Comparison of ENCODE assay signal across 21 cellular contexts in the genomic region with DNA sequence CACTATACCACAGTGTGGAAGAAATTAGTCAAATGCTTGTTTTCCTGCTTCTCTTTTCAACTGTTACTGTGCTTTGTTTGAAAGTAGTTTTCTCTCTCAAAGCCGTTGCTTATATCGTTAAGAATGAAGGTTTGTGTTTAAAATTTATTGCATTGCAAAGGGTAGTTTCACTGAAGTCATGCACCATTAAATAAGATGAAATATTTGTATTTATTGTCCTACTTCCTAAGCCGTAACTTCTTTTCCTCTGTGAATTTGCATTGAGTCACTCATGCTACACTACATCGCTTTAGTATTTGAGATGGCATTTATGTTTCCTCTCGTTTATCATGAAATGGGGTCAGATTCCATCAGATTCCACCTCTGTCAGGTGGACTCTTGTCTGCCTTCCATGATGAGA.
"Had no signal": no experiment of that assay in that cellular context is flagged by ENCODE, and none has a peak within 500 bp of the region (broad histone marks: within the 10 kb centered on the region; RNA-seq: fewer than 3 reads in every experiment).

No MANE protein-coding gene starts in this region.

- ATAC-seq: Panc1 had no signal

- H3K4me3 ChIP-seq: MG63, SJSA1, SK-N-MC had no signal

- H3K27ac ChIP-seq: SJSA1, SK-N-MC had no signal

- H3K9me3 ChIP-seq: MG63, SJSA1 had no signal

- H3K4me1 ChIP-seq: SJSA1 had no signal

- H3K27me3 ChIP-seq: MG63 had no signal

- DNase-seq: KBM-7, MG63, NCI-H1092, NCI-H1105 treated with DMSO at 0.1 percent for 48 hours, NCI-H1417 treated with DMSO at 0.1 percent for 48 hours, NCI-H146, NCI-H1694 treated with DMSO at 0.1 percent for 48 hours, NCI-H2029, NCI-H2081 treated with DMSO at 0.1 percent for 48 hours, NCI-H2171 treated with DMSO at 0.1 percent for 48 hours, NCI-H345, NCI-H446 treated with DMSO at 0.1 percent for 48 hours, NCI-H510A treated with DMSO at 0.1 percent for 48 hours, NCI-H69, NCI-H774, Right ventricle myocardium superior, RPMI8226, SIG-M5 had no signal
